ENCODE assay signal across 23 cellular contexts in the genomic region with DNA sequence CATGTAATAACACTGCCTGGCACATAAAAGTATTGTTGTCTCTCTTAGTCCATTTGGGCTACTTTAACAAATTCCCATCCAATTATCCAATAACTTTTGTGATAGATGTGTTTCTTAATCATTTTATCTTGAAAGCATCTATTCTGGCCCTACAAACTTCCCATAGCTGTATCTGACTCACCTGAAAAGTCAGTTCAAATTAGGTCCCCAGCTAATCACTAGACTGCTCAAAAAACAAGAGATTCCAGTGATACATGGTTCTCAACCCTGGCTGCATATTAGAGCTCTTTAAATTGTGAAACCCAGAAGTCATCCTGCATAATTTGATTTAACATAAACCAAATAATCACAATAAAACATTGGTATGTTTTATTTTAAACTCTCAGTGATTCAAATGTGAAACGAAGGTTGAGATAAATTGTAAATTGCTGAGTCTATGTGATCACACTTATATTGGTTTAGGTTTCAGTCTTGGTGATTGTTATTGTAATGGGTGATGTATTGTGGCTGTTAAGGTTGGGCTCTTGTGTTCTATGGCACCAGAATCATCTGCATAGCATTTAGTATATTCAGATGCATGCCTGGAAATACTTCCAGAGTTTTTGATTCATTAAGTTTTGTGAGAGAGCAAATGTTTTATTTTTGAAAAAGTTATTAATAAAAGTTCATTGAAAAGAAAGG.
DNase-seq lines count a peak whose midpoint lies in the region; ATAC-seq, FAIRE-seq and TF ChIP-seq lines count a peak whose summit lies in the region.
"Had no signal": no experiment of that assay in that cellular context is flagged by ENCODE, and none has a peak within 500 bp of the region (broad histone marks: within the 10 kb centered on the region; RNA-seq: fewer than 3 reads in every experiment).

No MANE protein-coding gene starts in this region.

- H3K9me3 ChIP-seq in SK-N-SH (no peaks in the 10 kb centered on the region), astrocyte (ENCODE audit: insufficient read depth, low read depth, low read length) (no peaks in the 10 kb centered on the region), osteoblast (ENCODE audit: low read depth, low read length) (no peaks in the 10 kb centered on the region)
- H3K9me3 ChIP-seq: BLaER1, Caco-2, HAP-1 had no signal

- no peaks in the 10 kb centered on the region for H3K9me2 ChIP-seq in SK-N-SH

- FAIRE-seq in astrocyte (lab: Jason Lieb, UNC), result no peak
- FAIRE-seq: A204.1, H54 had no signal

- H3K4me1 ChIP-seq in SK-N-SH (ENCODE audit: control insufficient read depth in 1 of 2, insufficient read depth in 2 of 2, low read depth in 1 of 2, low read length in 1 of 2) (no peaks in the 10 kb centered on the region), astrocyte (ENCODE audit: insufficient read depth, low read length) (no peaks in the 10 kb centered on the region), osteoblast (ENCODE audit: insufficient read depth, low read length) (no peaks in the 10 kb centered on the region)
- H3K4me1 ChIP-seq: BLaER1, Caco-2, HAP-1 had no signal

- H3K27me3 Mint-ChIP-seq in HFFc6 (ENCODE audit: insufficient read depth) (no peaks in the 10 kb centered on the region; the same call in 1 of the 2 replicates), astrocyte (ENCODE audit: low read depth, unreplicated experiment) (no peaks in the 10 kb centered on the region)
- no peaks in the 10 kb centered on the region for H3K27me3 Mint-ChIP-seq in activated CD4-positive, alpha-beta T cell treated with anti-CD3 and anti-CD28 coated beads for 36 hours

- H4K20me1 ChIP-seq in SK-N-SH (ENCODE audit: insufficient read depth) (no peaks in the 10 kb centered on the region), astrocyte (ENCODE audit: insufficient read depth, low read length) (no peaks in the 10 kb centered on the region), osteoblast (ENCODE audit: insufficient read depth, low read length) (no peaks in the 10 kb centered on the region)
- H4K20me1 ChIP-seq: BLaER1 had no signal

- H3K4me1 Mint-ChIP-seq in HFFc6 (ENCODE audit: low read depth) (peaks cover 29% of the 10 kb centered on the region), astrocyte (ENCODE audit: low read depth, unreplicated experiment) (peaks cover 3% of the 10 kb centered on the region)
- no peaks in the 10 kb centered on the region for H3K4me1 Mint-ChIP-seq in activated CD4-positive, alpha-beta T cell treated with anti-CD3 and anti-CD28 coated beads for 36 hours
- H3K4me1 Mint-ChIP-seq: B cell; CD4-positive, CD25-positive, alpha-beta regulatory T cell had no signal

- TF ChIP-seq CTCF in HFFc6 (IDR thresholded peaks at IDR 0.05), result no peak
- TF ChIP-seq CTCF in SK-N-SH (IDR thresholded peaks at IDR 0.05), result no peak
- no peak for TF ChIP-seq CTCF in astrocyte (IDR thresholded peaks at IDR 0.05; ENCODE audit: insufficient read depth, low read depth, low read length)
- no peak for TF ChIP-seq CTCF in osteoblast (IDR thresholded peaks at IDR 0.05; ENCODE audit: extremely low read depth, low read depth, low read length)

- H3K36me3 Mint-ChIP-seq in HFFc6 (ENCODE audit: low read depth) (no peaks in the 10 kb centered on the region), astrocyte (ENCODE audit: low read depth, unreplicated experiment) (no peaks in the 10 kb centered on the region)
- H3K36me3 Mint-ChIP-seq in activated CD4-positive, alpha-beta T cell treated with anti-CD3 and anti-CD28 coated beads for 36 hours (ENCODE audit: low read depth), result no peaks in the 10 kb centered on the region
- H3K36me3 Mint-ChIP-seq: CD4-positive, CD25-positive, alpha-beta regulatory T cell; CD8-positive, alpha-beta T cell had no signal

- H3K36me3 ChIP-seq in SK-N-SH (replicated peaks in 1 of 2; ENCODE audit: control insufficient read depth in 1 of 2, insufficient read depth in 2 of 2, low read length in 1 of 2) (no peaks in the 10 kb centered on the region), astrocyte (ENCODE audit: insufficient read depth, low read length) (no peaks in the 10 kb centered on the region), osteoblast (ENCODE audit: insufficient read depth, low read length) (no peaks in the 10 kb centered on the region)
- H3K36me3 ChIP-seq: BLaER1, HAP-1 had no signal

- H2AFZ ChIP-seq in SK-N-SH (ENCODE audit: low read depth) (no peak overlapping the region), astrocyte (ENCODE audit: low read depth, low read length) (no peak overlapping the region), osteoblast (ENCODE audit: low read length) (no peak overlapping the region)

- H3K4me3 ChIP-seq in SK-N-SH (ENCODE audit: low read depth in 2 of 2, low read length in 1 of 2) (no peak overlapping the region), astrocyte (ENCODE audit: insufficient read depth, low read depth, low read length) (no peak overlapping the region), osteoblast (ENCODE audit: insufficient read depth, low read length) (no peak overlapping the region)
- H3K4me3 ChIP-seq: BLaER1, GM12878, HAP-1 had no signal

- peak; percentile 65 for DNase-seq in HFFc6
- DNase-seq in SK-N-SH, result no peak
- DNase-seq in astrocyte (ENCODE audit: low read depth), result peak; percentile 29
- peak; percentile 10 for DNase-seq in osteoblast (ENCODE audit: insufficient read length, low spot score, missing footprints)
- DNase-seq in OCI-M1 (lab: John Stamatoyannopoulos, UW), result no peak
- no peak for DNase-seq in activated CD4-positive, alpha-beta T cell treated with anti-CD3 and anti-CD28 coated beads for 36 hours
- DNase-seq: Caco-2; CD4-positive, CD25-positive, alpha-beta regulatory T cell; CD8-positive, alpha-beta T cell; DMS153; DND-41; EL; GDM1; GOT3 had no signal

- H3K27me3 ChIP-seq in SK-N-SH (ENCODE audit: insufficient read depth) (no peaks in the 10 kb centered on the region), astrocyte (ENCODE audit: insufficient read depth, low read length) (no peaks in the 10 kb centered on the region), osteoblast (ENCODE audit: insufficient read depth, low read length) (no peaks in the 10 kb centered on the region)
- H3K27me3 ChIP-seq: BLaER1 had no signal

- no peak for TF ChIP-seq RAD21 in SK-N-SH (IDR thresholded peaks at IDR 0.05; ENCODE audit: low read length)

- no peaks in the 10 kb centered on the region for H3K9me3 Mint-ChIP-seq in HFFc6
- H3K9me3 Mint-ChIP-seq in astrocyte (ENCODE audit: unreplicated experiment), result no peaks in the 10 kb centered on the region
- no peaks in the 10 kb centered on the region for H3K9me3 Mint-ChIP-seq in activated CD4-positive, alpha-beta T cell treated with anti-CD3 and anti-CD28 coated beads for 36 hours (ENCODE audit: low read depth)
- H3K9me3 Mint-ChIP-seq: CD8-positive, alpha-beta T cell had no signal

- CTCF ChIA-PET in SK-N-SH (lab: Yijun Ruan, JAX), result interaction anchor here (1.0 kb wide), 1 partner anchor 20 kb away, joined by 3 read pairs; no protein-coding TSS in a partner anchor
- CTCF ChIA-PET in activated CD4-positive, alpha-beta T cell treated with anti-CD3 and anti-CD28 coated beads for 36 hours (lab: Charles Lee), result no interaction called here

- peak overlapping the region in 1 of 2 experiments; percentile 17; a peak in 1 of 4 replicates for H3K27ac ChIP-seq in SK-N-SH (ENCODE audit: low read depth in 2 of 2, low read length in 1 of 2)
- no peak overlapping the region for H3K27ac ChIP-seq in astrocyte (ENCODE audit: low read depth, low read length)
- H3K27ac ChIP-seq in osteoblast (ENCODE audit: low read depth, low read length), result no peak overlapping the region
- H3K27ac ChIP-seq: BLaER1, C4-2B had no signal

- ATAC-seq in HG03520 (IDR thresholded peaks at IDR 0.05; ENCODE audit: unreplicated experiment), result no peak
- ATAC-seq in GM18861 (IDR thresholded peaks at IDR 0.05; ENCODE audit: unreplicated experiment), result no peak
- no peak for ATAC-seq in activated CD4-positive, alpha-beta T cell treated with anti-CD3 and anti-CD28 coated beads for 36 hours
- ATAC-seq: CD8-positive, alpha-beta T cell; GM12878 had no signal

- H3K27ac Mint-ChIP-seq in HFFc6 (no peak overlapping the region), astrocyte (ENCODE audit: unreplicated experiment) (no peak overlapping the region)
- H3K27ac Mint-ChIP-seq in activated CD4-positive, alpha-beta T cell treated with anti-CD3 and anti-CD28 coated beads for 36 hours, result no peak overlapping the region
- H3K27ac Mint-ChIP-seq: B cell; CD4-positive, CD25-positive, alpha-beta regulatory T cell; CD8-positive, alpha-beta T cell had no signal

- H3K9ac ChIP-seq in SK-N-SH (no peak overlapping the region), astrocyte (ENCODE audit: low read length) (no peak overlapping the region)
- H3K9ac ChIP-seq: BLaER1 had no signal

- H3K4me2 ChIP-seq in SK-N-SH, result no peak overlapping the region
- H3K4me2 ChIP-seq in astrocyte (ENCODE audit: low read length), result no peak overlapping the region
- H3K4me2 ChIP-seq in osteoblast (ENCODE audit: insufficient read depth, low read length), result no peak overlapping the region
- H3K4me2 ChIP-seq: BLaER1 had no signal

- intact Hi-C loops in activated CD4-positive, alpha-beta T cell treated with anti-CD3 and anti-CD28 coated beads for 36 hours (cut with DNase I, micrococcal nuclease), result no loop called here

- no peak overlapping the region for H3K4me3 Mint-ChIP-seq in HFFc6
- no peak overlapping the region for H3K4me3 Mint-ChIP-seq in astrocyte (ENCODE audit: unreplicated experiment)
- H3K4me3 Mint-ChIP-seq in activated CD4-positive, alpha-beta T cell treated with anti-CD3 and anti-CD28 coated beads for 36 hours, result no peak overlapping the region
- H3K4me3 Mint-ChIP-seq: B cell; CD4-positive, CD25-positive, alpha-beta regulatory T cell; CD8-positive, alpha-beta T cell had no signal

- peaks cover 6% of the 10 kb centered on the region for H3F3A ChIP-seq in SK-N-SH (replicated peaks; ENCODE audit: insufficient read depth)

- TF ChIP-seq EP300 in SK-N-SH (IDR thresholded peaks at IDR 0.05; ENCODE audit: borderline replicate concordance in 1 of 2, low read depth in 1 of 2, low read length in 1 of 2), result peak in 1 of 2 experiments; percentile 73; a peak in 1 of 4 replicates

- H3K79me2 ChIP-seq in SK-N-SH (ENCODE audit: insufficient read depth), result no peaks in the 10 kb centered on the region
- H3K79me2 ChIP-seq in astrocyte (ENCODE audit: insufficient read depth, low read length), result no peaks in the 10 kb centered on the region
- H3K79me2 ChIP-seq in osteoblast (ENCODE audit: insufficient read depth, low read length), result no peaks in the 10 kb centered on the region

- WGBS in SK-N-SH (ENCODE audit: low lambda C conversion rate), result 0% methylated on average over 1 of the region's 1 CpG

- POLR2A ChIA-PET in SK-N-SH (lab: Yijun Ruan, JAX), result no interaction called here
- POLR2A ChIA-PET in activated CD4-positive, alpha-beta T cell treated with anti-CD3 and anti-CD28 coated beads for 36 hours (lab: Charles Lee), result no interaction called here

TF ChIP-seq in SK-N-SH, 30 proteins besides CTCF, POLR2A, EP300 and RAD21 (continues in another document):
- TF ChIP-seq POLR2AphosphoS5 (IDR thresholded peaks at IDR 0.05; ENCODE audit: low read depth, low read length), result peak; percentile 53; the same call in 1 of the 2 replicates
- TF ChIP-seq SIN3A (IDR thresholded peaks at IDR 0.05; ENCODE audit: borderline replicate concordance, low read depth, low read length), result no peak
- TF ChIP-seq RFX5 (IDR thresholded peaks at IDR 0.05; ENCODE audit: low read length), result no peak

Comparison
In these comparisons a context has a peak if more than half of its experiments do, and no peak if none do; other contexts are left out.
1. DNase-seq: peak in HFFc6 (single experiment), astrocyte (single experiment) and osteoblast (single experiment); none in SK-N-SH (single experiment), OCI-M1 (single experiment) and activated CD4-positive, alpha-beta T cell treated with anti-CD3 and anti-CD28 coated beads for 36 hours (single experiment).